In the genomic region with DNA sequence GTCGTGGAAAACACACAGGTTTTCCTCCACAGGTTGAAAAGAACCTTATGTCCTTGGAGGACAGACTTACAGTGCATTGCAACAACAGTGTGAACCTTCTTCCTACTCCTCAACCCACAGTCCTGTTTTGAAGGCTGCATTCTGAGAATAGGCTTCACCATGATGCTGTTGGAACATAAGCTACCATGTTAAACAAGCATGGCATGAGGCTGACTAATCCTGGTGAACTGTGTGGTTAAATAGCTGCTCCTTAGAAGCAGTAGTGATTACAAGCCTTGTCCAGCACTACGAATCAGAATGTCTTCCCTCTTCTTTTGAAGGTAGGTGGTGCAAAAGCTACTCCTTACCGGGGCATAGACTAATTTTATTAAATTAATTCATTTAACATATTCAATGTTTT, we compare ENCODE assay signal across 22 cellular contexts.
DNase-seq lines count a peak whose midpoint lies in the region; ATAC-seq, FAIRE-seq and TF ChIP-seq lines count a peak whose summit lies in the region.
"Had no signal": no experiment of that assay in that cellular context is flagged by ENCODE, and none has a peak within 500 bp of the region (broad histone marks: within the 10 kb centered on the region; RNA-seq: fewer than 3 reads in every experiment).

No MANE protein-coding gene starts in this region.

- H3K9ac ChIP-seq in fibroblast of lung (ENCODE audit: insufficient read depth, low read length) (no peak overlapping the region), mesendoderm (ENCODE audit: low read length) (no peak overlapping the region)

- no peak overlapping the region for H3K4me2 ChIP-seq in fibroblast of lung (ENCODE audit: extremely low read depth, insufficient read depth, low read length)
- H3K4me2 ChIP-seq in mesendoderm (ENCODE audit: low read length) = no peak overlapping the region

- no peaks in the 10 kb centered on the region for H3K79me1 ChIP-seq in mesendoderm (ENCODE audit: low read length)

- peaks cover 79% of the 10 kb centered on the region for H3K4me1 ChIP-seq in ACC112 (ENCODE audit: control insufficient read depth, insufficient read depth, low read length, unreplicated experiment)
- H3K4me1 ChIP-seq in Panc1 (ENCODE audit: control insufficient read depth, insufficient read depth, low read length) = peaks cover 26% of the 10 kb centered on the region
- no peaks in the 10 kb centered on the region for H3K4me1 ChIP-seq in fibroblast of lung (ENCODE audit: control insufficient read depth, extremely low read depth, insufficient read depth, low read length)
- peaks cover 5% of the 10 kb centered on the region for H3K4me1 ChIP-seq in mesendoderm (ENCODE audit: control insufficient read depth, low read depth, low read length)
- H3K4me1 ChIP-seq in pancreas = no peaks in the 10 kb centered on the region
- H3K4me1 ChIP-seq: prostate gland had no signal

- peak overlapping the region; percentile 2 for H3K18ac ChIP-seq in mesendoderm (ENCODE audit: low read length)

- TF ChIP-seq CTCF in Panc1 (IDR thresholded peaks at IDR 0.05) (no peak), fibroblast of lung (conservative IDR thresholded peaks at IDR 0.05 in 1 of 2, IDR thresholded peaks at IDR 0.05 in 1 of 2; ENCODE audit: low read depth in 1 of 2, low read length in 2 of 2) (no peak), pancreas (IDR thresholded peaks at IDR 0.05) (no peak)

- H3K9me3 ChIP-seq in Panc1 (ENCODE audit: control insufficient read depth, insufficient read depth, low read depth, low read length) (no peaks in the 10 kb centered on the region; the same call in none of the 2 replicates), fibroblast of lung (ENCODE audit: control insufficient read depth, insufficient read depth, low read depth, low read length) (no peaks in the 10 kb centered on the region), pancreas (no peaks in the 10 kb centered on the region)
- H3K9me3 ChIP-seq: prostate gland had no signal

- H4K20me1 ChIP-seq in fibroblast of lung (ENCODE audit: control insufficient read depth, extremely low read depth, insufficient read depth, low read length) = no peaks in the 10 kb centered on the region

- H3K4me3 ChIP-seq in ACC112 (ENCODE audit: low read depth, low read length) (peak overlapping the region; percentile 49; the same call in 1 of the 2 replicates), Panc1 (ENCODE audit: low read depth in 2 of 2, low read length in 2 of 2) (no peak overlapping the region), fibroblast of lung (replicated peaks in 1 of 4; ENCODE audit: control extremely low read depth in 1 of 4, insufficient read depth in 1 of 4, low read depth in 3 of 4, low read length in 4 of 4) (no peak overlapping the region), mesendoderm (ENCODE audit: low read length) (no peak overlapping the region), pancreas (no peak overlapping the region)
- H3K4me3 ChIP-seq: coronary artery, prostate gland had no signal

- no peak for DNase-seq in Panc1 (ENCODE audit: low read depth, low spot score)
- peak; percentile 55 to 56 for DNase-seq in fibroblast of lung (ENCODE audit: low read depth in 2 of 2)
- peak; percentile 43 for DNase-seq in mesendoderm
- DNase-seq in activated CD4-positive, CD25-positive, alpha-beta regulatory T cell treated with anti-CD3 and anti-CD28 coated beads, Interleukin-2, amount 50 U/mL, for 72 hours = no peak
- no peak for DNase-seq in pancreas
- DNase-seq in T-helper 2 cell treated with Interferon-gamma antibody and Interleukin-4, amounts not matched to agents 5 μg/mL and 100 μg/mL, for 36 hours (ENCODE audit: low spot score) = no peak
- no peak for DNase-seq in NCI-H1105 (lab: John Stamatoyannopoulos, UW)
- DNase-seq: activated CD4-positive, CD25-positive, alpha-beta regulatory T cell; activated effector memory CD4-positive, alpha-beta T cell treated with anti-CD3 and anti-CD28 coated beads, Interleukin-2, amount 50 U/mL, for 16 hours; CD4-positive, alpha-beta memory T cell; DMS79 treated with DMSO at 0.1 percent for 48 hours; NCI-H226; SIG-M5; stimulated activated naive CD4-positive, alpha-beta T cell had no signal

- peak overlapping the region; percentile 8 for H2BK15ac ChIP-seq in mesendoderm (replicated peaks; ENCODE audit: low read depth)

- intact Hi-C loops in Panc1 (cut with micrococcal nuclease; ENCODE audit: unreplicated experiment) (loop anchor here (10.0 kb wide), 2 partner anchors 277 to 363 kb away; no protein-coding TSS in a partner anchor), pancreas (cut with DNase I) (no loop called here)

- H3K9me3 Mint-ChIP-seq in T-helper 2 cell treated with Interferon-gamma antibody and Interleukin-4, amounts not matched to agents 5 μg/mL and 100 μg/mL, for 36 hours = no peaks in the 10 kb centered on the region
- H3K9me3 Mint-ChIP-seq: type B pancreatic cell had no signal

- POLR2A ChIA-PET in Panc1 (lab: Charles Lee) = no interaction called here

- H3K27me3 Mint-ChIP-seq in T-helper 2 cell treated with Interferon-gamma antibody and Interleukin-4, amounts not matched to agents 5 μg/mL and 100 μg/mL, for 36 hours (ENCODE audit: low read depth) = no peaks in the 10 kb centered on the region
- H3K27me3 Mint-ChIP-seq: CD4-positive, alpha-beta memory T cell; type B pancreatic cell had no signal

- H2AK5ac ChIP-seq in mesendoderm (ENCODE audit: low read length) = no peak overlapping the region

- H3K4me1 Mint-ChIP-seq in T-helper 2 cell treated with Interferon-gamma antibody and Interleukin-4, amounts not matched to agents 5 μg/mL and 100 μg/mL, for 36 hours (ENCODE audit: low read depth) = no peaks in the 10 kb centered on the region
- H3K4me1 Mint-ChIP-seq: CD4-positive, alpha-beta memory T cell had no signal

- H2BK5ac ChIP-seq in mesendoderm (ENCODE audit: low read length) = no peak overlapping the region

- WGBS in mesendoderm (ENCODE audit: extremely low coverage, insufficient coverage, low lambda C conversion rate) = no CpG with 5 or more reads among the region's 3 CpGs
- WGBS in pancreas, 2 donors = 67 to 80% methylated on average over 3 of the region's 3 CpGs

- H3K79me2 ChIP-seq in ACC112 (ENCODE audit: control insufficient read depth, insufficient read depth, low read length, unreplicated experiment) (no peaks in the 10 kb centered on the region), fibroblast of lung (ENCODE audit: control insufficient read depth, insufficient read depth, low read length) (no peaks in the 10 kb centered on the region), mesendoderm (ENCODE audit: control insufficient read depth, insufficient read depth, low read length) (no peaks in the 10 kb centered on the region)

- no peak overlapping the region for H3K23ac ChIP-seq in mesendoderm (ENCODE audit: low read length)

- H3K36me3 Mint-ChIP-seq in T-helper 2 cell treated with Interferon-gamma antibody and Interleukin-4, amounts not matched to agents 5 μg/mL and 100 μg/mL, for 36 hours (ENCODE audit: low read depth) = no peaks in the 10 kb centered on the region
- H3K36me3 Mint-ChIP-seq: CD4-positive, alpha-beta memory T cell; type B pancreatic cell had no signal

- H4K8ac ChIP-seq in mesendoderm (ENCODE audit: low read depth, low read length) = no peak overlapping the region

- H3K27ac Mint-ChIP-seq in T-helper 2 cell treated with Interferon-gamma antibody and Interleukin-4, amounts not matched to agents 5 μg/mL and 100 μg/mL, for 36 hours = no peak overlapping the region
- H3K27ac Mint-ChIP-seq: CD4-positive, alpha-beta memory T cell; T-helper 1 cell treated with Interleukin-12 subunit alpha and Interleukin-12 subunit beta and Interleukin-4 antibody, amounts not matched to agents 30 μg/mL and 1 μg/mL, for 36 hours; type B pancreatic cell had no signal

- in situ Hi-C loops in Panc1 (cut with HindIII; ENCODE audit: low pct_unique_long_range_greater_than_20kb, low sequenced_read_pairs) = no loop called here

- H3K36me3 ChIP-seq in ACC112 (ENCODE audit: insufficient read depth, low read length) (no peaks in the 10 kb centered on the region; the same call in 1 of the 2 replicates), Panc1 (ENCODE audit: control insufficient read depth, insufficient read depth, low read length) (no peaks in the 10 kb centered on the region), fibroblast of lung (ENCODE audit: control insufficient read depth, insufficient read depth, low read length) (no peaks in the 10 kb centered on the region), mesendoderm (ENCODE audit: control insufficient read depth, insufficient read depth, low read length) (no peaks in the 10 kb centered on the region), pancreas (no peaks in the 10 kb centered on the region)
- H3K36me3 ChIP-seq: prostate gland had no signal

- H2AFZ ChIP-seq in ACC112 (ENCODE audit: low read length, unreplicated experiment) (peak overlapping the region; percentile 89), fibroblast of lung (ENCODE audit: low read length) (no peak overlapping the region)

- H3K27me3 ChIP-seq in ACC112 (ENCODE audit: insufficient read depth, low read length) (no peaks in the 10 kb centered on the region), Panc1 (ENCODE audit: control insufficient read depth, insufficient read depth, low read length) (no peaks in the 10 kb centered on the region), fibroblast of lung (ENCODE audit: control insufficient read depth, insufficient read depth, low read length) (no peaks in the 10 kb centered on the region), mesendoderm (ENCODE audit: insufficient read depth, low read length, poor library complexity) (no peaks in the 10 kb centered on the region), pancreas (no peaks in the 10 kb centered on the region)

- H3K4ac ChIP-seq in mesendoderm (ENCODE audit: low read depth, low read length) = peak overlapping the region; percentile 62

- peak overlapping the region; percentile 12 for H3K56ac ChIP-seq in mesendoderm (ENCODE audit: low read length)

- H3K4me3 Mint-ChIP-seq in T-helper 2 cell treated with Interferon-gamma antibody and Interleukin-4, amounts not matched to agents 5 μg/mL and 100 μg/mL, for 36 hours = no peak overlapping the region
- H3K4me3 Mint-ChIP-seq: CD4-positive, alpha-beta memory T cell; T-helper 1 cell treated with Interleukin-12 subunit alpha and Interleukin-12 subunit beta and Interleukin-4 antibody, amounts not matched to agents 30 μg/mL and 1 μg/mL, for 36 hours; type B pancreatic cell had no signal

- no TSS peak for BruUV-seq in Panc1 (replicated peaks; lab: Mats Ljungman, UMichigan)

- H3K27ac ChIP-seq in ACC112 (ENCODE audit: low read depth, low read length) (peak overlapping the region; percentile 99), Panc1 (ENCODE audit: low read length) (peak overlapping the region; percentile 98), fibroblast of lung (ENCODE audit: insufficient read depth, low read length) (no peak overlapping the region), mesendoderm (ENCODE audit: low read depth, low read length) (no peak overlapping the region), pancreas (no peak overlapping the region)
- H3K27ac ChIP-seq: coronary artery, epithelial cell of prostate, HL-60, prostate gland had no signal

- no peak overlapping the region for H2BK120ac ChIP-seq in mesendoderm (ENCODE audit: low read depth, low read length)

- ATAC-seq in Panc1 (no peak), pancreas (no peak)

- FAIRE-seq in pancreas (lab: Jason Lieb, UNC) = no peak
- FAIRE-seq: GM19239 had no signal

- CTCF ChIA-PET in Panc1 (lab: Charles Lee) = no interaction called here

- no peak overlapping the region for H4K5ac ChIP-seq in mesendoderm (ENCODE audit: low read length)

Comparison
In these comparisons a context has a peak if more than half of its experiments do, and no peak if none do; other contexts are left out.
1. H3K27ac ChIP-seq: peak in ACC112 (single experiment) and Panc1 (single experiment); none in fibroblast of lung (single experiment), mesendoderm (single experiment) and pancreas (0 of 4).
2. DNase-seq: peak in fibroblast of lung (2 of 2) and mesendoderm (single experiment); none in Panc1 (single experiment), activated CD4-positive, CD25-positive, alpha-beta regulatory T cell treated with anti-CD3 and anti-CD28 coated beads, Interleukin-2, amount 50 U/mL, for 72 hours (single experiment), pancreas (0 of 6), T-helper 2 cell treated with Interferon-gamma antibody and Interleukin-4, amounts not matched to agents 5 μg/mL and 100 μg/mL, for 36 hours (single experiment) and NCI-H1105 (single experiment).